2 cellular contexts compared by ENCODE assay signal in the genomic region with DNA sequence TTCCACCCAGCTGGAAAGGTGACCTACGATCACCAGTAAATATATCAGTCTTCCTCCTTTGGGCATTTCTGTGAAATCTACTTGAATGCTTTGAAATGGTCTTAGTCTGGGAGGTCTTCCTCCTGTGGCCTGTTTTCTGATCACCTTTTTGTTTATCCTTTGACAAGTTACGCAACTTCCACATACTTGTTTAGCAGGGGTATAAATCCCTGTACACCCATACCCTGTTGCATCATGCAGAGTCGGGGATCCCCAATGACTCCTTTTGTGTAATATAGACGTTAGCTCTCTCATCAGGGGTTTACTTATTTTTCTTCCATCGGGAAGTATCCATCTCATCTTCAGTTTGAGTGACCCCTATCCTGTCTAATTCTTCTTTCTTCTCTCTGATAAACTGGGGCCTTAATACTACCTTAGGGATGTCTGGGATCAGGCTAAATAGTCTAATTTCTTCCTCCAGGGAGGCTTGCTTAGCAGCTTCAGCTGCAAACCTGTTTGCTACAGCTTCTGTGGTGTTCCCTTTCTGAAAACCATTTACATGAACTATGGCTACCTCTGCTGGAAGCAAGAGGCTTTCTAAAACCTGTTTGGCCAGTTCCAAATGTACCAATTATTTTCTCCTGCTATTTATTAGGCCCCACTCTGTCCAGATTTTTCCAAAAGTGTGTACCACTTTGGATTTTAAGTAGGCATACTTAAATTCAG.
A peak's percentile ranks its signal among the peaks of the same experiment; 100 is the strongest.
TF ChIP-seq lines count a peak whose summit lies in the region.

No MANE protein-coding gene starts in this region.

TF ChIP-seq in HCT116, 20 proteins besides CTCF, POLR2A, EP300 and RAD21:
- TF ChIP-seq ZFX (IDR thresholded peaks at IDR 0.05) (no peak), CEBPB (IDR thresholded peaks at IDR 0.05; ENCODE audit: low read depth) (0 out of 2 replicates have a peak, but pooled peaks have one; percentile 24), EGR1 (IDR thresholded peaks at IDR 0.05; ENCODE audit: low read depth) (no peak), SRF (IDR thresholded peaks at IDR 0.05; ENCODE audit: low read depth) (no peak), SP1 (IDR thresholded peaks at IDR 0.05; ENCODE audit: low read depth) (no peak)
- TF ChIP-seq, protein P1, sequence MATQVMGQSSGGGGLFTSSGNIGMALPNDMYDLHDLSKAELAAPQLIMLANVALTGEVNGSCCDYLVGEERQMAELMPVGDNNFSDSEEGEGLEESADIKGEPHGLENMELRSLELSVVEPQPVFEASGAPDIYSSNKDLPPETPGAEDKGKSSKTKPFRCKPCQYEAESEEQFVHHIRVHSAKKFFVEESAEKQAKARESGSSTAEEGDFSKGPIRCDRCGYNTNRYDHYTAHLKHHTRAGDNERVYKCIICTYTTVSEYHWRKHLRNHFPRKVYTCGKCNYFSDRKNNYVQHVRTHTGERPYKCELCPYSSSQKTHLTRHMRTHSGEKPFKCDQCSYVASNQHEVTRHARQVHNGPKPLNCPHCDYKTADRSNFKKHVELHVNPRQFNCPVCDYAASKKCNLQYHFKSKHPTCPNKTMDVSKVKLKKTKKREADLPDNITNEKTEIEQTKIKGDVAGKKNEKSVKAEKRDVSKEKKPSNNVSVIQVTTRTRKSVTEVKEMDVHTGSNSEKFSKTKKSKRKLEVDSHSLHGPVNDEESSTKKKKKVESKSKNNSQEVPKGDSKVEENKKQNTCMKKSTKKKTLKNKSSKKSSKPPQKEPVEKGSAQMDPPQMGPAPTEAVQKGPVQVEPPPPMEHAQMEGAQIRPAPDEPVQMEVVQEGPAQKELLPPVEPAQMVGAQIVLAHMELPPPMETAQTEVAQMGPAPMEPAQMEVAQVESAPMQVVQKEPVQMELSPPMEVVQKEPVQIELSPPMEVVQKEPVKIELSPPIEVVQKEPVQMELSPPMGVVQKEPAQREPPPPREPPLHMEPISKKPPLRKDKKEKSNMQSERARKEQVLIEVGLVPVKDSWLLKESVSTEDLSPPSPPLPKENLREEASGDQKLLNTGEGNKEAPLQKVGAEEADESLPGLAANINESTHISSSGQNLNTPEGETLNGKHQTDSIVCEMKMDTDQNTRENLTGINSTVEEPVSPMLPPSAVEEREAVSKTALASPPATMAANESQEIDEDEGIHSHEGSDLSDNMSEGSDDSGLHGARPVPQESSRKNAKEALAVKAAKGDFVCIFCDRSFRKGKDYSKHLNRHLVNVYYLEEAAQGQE (IDR thresholded peaks at IDR 0.05; ENCODE audit: low read depth) = no peak

TF ChIP-seq in HepG2, 621 proteins besides CTCF, POLR2A, EP300 and RAD21:
- TF ChIP-seq FOXP1 (IDR thresholded peaks at IDR 0.05) = no peak
- TF ChIP-seq FOXP1 (CRISPR knock-in tag; IDR thresholded peaks at IDR 0.05) = peak; percentile 32; the same call in 1 of the 2 replicates
- TF ChIP-seq CEBPG (CRISPR knock-in tag; IDR thresholded peaks at IDR 0.05) = peak; percentile 69
- TF ChIP-seq THYN1 (CRISPR knock-in tag; IDR thresholded peaks at IDR 0.05; ENCODE audit: borderline replicate concordance, low read depth) = no peak
- no peak for TF ChIP-seq ZNF224 (CRISPR knock-in tag; IDR thresholded peaks at IDR 0.05)
- TF ChIP-seq, protein P2, sequence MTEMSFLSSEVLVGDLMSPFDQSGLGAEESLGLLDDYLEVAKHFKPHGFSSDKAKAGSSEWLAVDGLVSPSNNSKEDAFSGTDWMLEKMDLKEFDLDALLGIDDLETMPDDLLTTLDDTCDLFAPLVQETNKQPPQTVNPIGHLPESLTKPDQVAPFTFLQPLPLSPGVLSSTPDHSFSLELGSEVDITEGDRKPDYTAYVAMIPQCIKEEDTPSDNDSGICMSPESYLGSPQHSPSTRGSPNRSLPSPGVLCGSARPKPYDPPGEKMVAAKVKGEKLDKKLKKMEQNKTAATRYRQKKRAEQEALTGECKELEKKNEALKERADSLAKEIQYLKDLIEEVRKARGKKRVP (CRISPR knock-in tag; IDR thresholded peaks at IDR 0.05) = peak in 1 of 2 experiments; percentile 90; a peak in 2 of 4 replicates
- TF ChIP-seq, protein P3, sequence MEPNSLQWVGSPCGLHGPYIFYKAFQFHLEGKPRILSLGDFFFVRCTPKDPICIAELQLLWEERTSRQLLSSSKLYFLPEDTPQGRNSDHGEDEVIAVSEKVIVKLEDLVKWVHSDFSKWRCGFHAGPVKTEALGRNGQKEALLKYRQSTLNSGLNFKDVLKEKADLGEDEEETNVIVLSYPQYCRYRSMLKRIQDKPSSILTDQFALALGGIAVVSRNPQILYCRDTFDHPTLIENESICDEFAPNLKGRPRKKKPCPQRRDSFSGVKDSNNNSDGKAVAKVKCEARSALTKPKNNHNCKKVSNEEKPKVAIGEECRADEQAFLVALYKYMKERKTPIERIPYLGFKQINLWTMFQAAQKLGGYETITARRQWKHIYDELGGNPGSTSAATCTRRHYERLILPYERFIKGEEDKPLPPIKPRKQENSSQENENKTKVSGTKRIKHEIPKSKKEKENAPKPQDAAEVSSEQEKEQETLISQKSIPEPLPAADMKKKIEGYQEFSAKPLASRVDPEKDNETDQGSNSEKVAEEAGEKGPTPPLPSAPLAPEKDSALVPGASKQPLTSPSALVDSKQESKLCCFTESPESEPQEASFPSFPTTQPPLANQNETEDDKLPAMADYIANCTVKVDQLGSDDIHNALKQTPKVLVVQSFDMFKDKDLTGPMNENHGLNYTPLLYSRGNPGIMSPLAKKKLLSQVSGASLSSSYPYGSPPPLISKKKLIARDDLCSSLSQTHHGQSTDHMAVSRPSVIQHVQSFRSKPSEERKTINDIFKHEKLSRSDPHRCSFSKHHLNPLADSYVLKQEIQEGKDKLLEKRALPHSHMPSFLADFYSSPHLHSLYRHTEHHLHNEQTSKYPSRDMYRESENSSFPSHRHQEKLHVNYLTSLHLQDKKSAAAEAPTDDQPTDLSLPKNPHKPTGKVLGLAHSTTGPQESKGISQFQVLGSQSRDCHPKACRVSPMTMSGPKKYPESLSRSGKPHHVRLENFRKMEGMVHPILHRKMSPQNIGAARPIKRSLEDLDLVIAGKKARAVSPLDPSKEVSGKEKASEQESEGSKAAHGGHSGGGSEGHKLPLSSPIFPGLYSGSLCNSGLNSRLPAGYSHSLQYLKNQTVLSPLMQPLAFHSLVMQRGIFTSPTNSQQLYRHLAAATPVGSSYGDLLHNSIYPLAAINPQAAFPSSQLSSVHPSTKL (CRISPR knock-in tag; IDR thresholded peaks at IDR 0.05) = 0 out of 2 replicates have a peak, but pooled peaks have one; percentile 15
- TF ChIP-seq CREM (IDR thresholded peaks at IDR 0.05) = no peak
- no peak for TF ChIP-seq CREM (CRISPR knock-in tag; IDR thresholded peaks at IDR 0.05)
- TF ChIP-seq, protein P4, sequence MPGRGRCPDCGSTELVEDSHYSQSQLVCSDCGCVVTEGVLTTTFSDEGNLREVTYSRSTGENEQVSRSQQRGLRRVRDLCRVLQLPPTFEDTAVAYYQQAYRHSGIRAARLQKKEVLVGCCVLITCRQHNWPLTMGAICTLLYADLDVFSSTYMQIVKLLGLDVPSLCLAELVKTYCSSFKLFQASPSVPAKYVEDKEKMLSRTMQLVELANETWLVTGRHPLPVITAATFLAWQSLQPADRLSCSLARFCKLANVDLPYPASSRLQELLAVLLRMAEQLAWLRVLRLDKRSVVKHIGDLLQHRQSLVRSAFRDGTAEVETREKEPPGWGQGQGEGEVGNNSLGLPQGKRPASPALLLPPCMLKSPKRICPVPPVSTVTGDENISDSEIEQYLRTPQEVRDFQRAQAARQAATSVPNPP (CRISPR knock-in tag; IDR thresholded peaks at IDR 0.05) = no peak
- TF ChIP-seq GATAD2A (CRISPR knock-in tag; IDR thresholded peaks at IDR 0.05) = 0 out of 2 replicates have a peak, but pooled peaks have one; percentile 17
- TF ChIP-seq REXO4 (CRISPR knock-in tag; IDR thresholded peaks at IDR 0.05; ENCODE audit: borderline replicate concordance) = no peak
- no peak for TF ChIP-seq ZSCAN12 (CRISPR knock-in tag; IDR thresholded peaks at IDR 0.05)
- TF ChIP-seq FOXA3 (CRISPR knock-in tag; IDR thresholded peaks at IDR 0.05) = 0 out of 2 replicates have a peak, but pooled peaks have one; percentile 15
- TF ChIP-seq YEATS4 (CRISPR knock-in tag; IDR thresholded peaks at IDR 0.05; ENCODE audit: borderline replicate concordance) = no peak
- no peak for TF ChIP-seq ZSCAN29 (CRISPR knock-in tag; conservative IDR thresholded peaks at IDR 0.05)
- TF ChIP-seq MTA1 (CRISPR knock-in tag; IDR thresholded peaks at IDR 0.05; ENCODE audit: borderline replicate concordance) = no peak
- peak; percentile 89 for TF ChIP-seq CEBPB (IDR thresholded peaks at IDR 0.05; ENCODE audit: borderline replicate concordance, low read depth, low read length)
- TF ChIP-seq, protein P5, sequence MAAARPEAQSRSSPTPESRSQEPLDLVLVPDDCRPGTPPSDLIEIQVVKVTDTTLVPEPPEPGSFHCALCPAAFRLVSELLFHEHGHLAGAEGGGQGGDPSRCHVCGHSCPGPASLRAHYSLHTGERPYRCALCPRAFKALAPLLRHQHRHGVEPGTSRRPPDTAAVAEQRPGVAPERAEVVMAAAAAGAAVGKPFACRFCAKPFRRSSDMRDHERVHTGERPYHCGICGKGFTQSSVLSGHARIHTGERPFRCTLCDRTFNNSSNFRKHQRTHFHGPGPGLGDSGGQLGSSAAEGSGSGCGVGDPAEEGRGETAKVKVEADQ (CRISPR knock-in tag; IDR thresholded peaks at IDR 0.05; ENCODE audit: borderline replicate concordance) = no peak
